In the genomic region with DNA sequence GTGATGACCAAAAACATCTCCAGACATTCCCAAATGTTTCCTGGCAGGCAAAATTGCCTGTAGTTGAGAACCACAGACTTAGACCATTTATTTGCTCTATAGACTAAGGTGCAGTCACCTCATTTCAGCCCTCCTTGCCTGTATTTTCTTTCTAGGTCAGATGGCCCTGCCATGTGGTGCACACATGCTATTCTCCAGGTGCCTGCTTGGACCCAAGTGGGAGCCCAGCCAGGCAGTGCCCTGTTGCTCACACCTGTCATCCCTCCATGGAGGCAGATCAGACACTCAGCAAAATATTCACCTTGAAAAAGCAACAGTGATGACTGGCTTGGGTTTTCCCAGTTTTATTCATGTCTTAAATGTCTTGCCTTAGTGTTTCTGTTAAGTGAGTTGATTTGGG, we compare ENCODE assay signal across 30 cellular contexts.
"Had no signal": no experiment of that assay in that cellular context is flagged by ENCODE, and none has a peak within 500 bp of the region (broad histone marks: within the 10 kb centered on the region; RNA-seq: fewer than 3 reads in every experiment).

No MANE protein-coding gene starts in this region.

- DNase-seq: activated B cell treated with CpG ODN at 0.5 μM for 24 hours; activated CD4-positive, alpha-beta memory T cell treated with anti-CD3 and anti-CD28 coated beads for 36 hours; activated CD4-positive, alpha-beta T cell treated with anti-CD3 and anti-CD28 coated beads for 4 hours; activated CD4-positive, alpha-beta T cell treated with anti-CD3 and anti-CD28 coated beads, Interleukin-2, amount 10 ng/mL, durations not matched to agents 24 days and 14 days; activated CD4-positive, alpha-beta T cell treated with anti-CD3 and anti-CD28 coated beads, Interleukin-2, amount 50 U/mL, for 1 hour; activated CD4-positive, alpha-beta T cell treated with anti-CD3 and anti-CD28 coated beads, Interleukin-2, amount 50 U/mL, for 4 hours; activated CD4-positive, CD25-positive, alpha-beta regulatory T cell treated with anti-CD3 and anti-CD28 coated beads, Interleukin-2, amount 50 U/mL, for 72 hours; activated CD8-positive, alpha-beta memory T cell treated with anti-CD3 and anti-CD28 coated beads, Interleukin-2, amount 50 U/mL, for 4 hours; activated CD8-positive, alpha-beta T cell treated with anti-CD3 and anti-CD28 coated beads for 36 hours; activated effector memory CD4-positive, alpha-beta T cell treated with anti-CD3 and anti-CD28 coated beads, Interleukin-2, amount 50 U/mL, for 16 hours; activated gamma-delta T cell treated with Interleukin-2 at 50 U/mL for 16 hours; activated naive CD4-positive, alpha-beta T cell; activated naive CD4-positive, alpha-beta T cell treated with anti-CD3 and anti-CD28 coated beads for 36 hours; activated naive CD4-positive, alpha-beta T cell treated with anti-CD3 and anti-CD28 coated beads, Interleukin-2, amount 50 U/mL, for 16 hours; activated naive CD8-positive, alpha-beta T cell treated with anti-CD3 and anti-CD28 coated beads for 36 hours; activated T-cell treated with anti-CD3 and anti-CD28 coated beads for 4 hours; activated T-cell treated with anti-CD3 and anti-CD28 coated beads, Interleukin-2, amount 50 U/mL, for 1 hour; activated T-cell treated with anti-CD3 and anti-CD28 coated beads, Interleukin-2, amount 50 U/mL, for 4 hours; activated T-cell treated with anti-CD3 and anti-CD28 coated beads, Interleukin-2, amount 50 U/mL, for 72 hours; adrenal gland; amniotic stem cell; aorta; body of pancreas; brain microvascular endothelial cell; central memory CD4-positive, alpha-beta T cell; colonic mucosa; T-helper 17 cell; T-helper 9 cell had no signal

- ATAC-seq: activated CD8-positive, alpha-beta T cell treated with anti-CD3 and anti-CD28 coated beads for 36 hours; activated naive CD4-positive, alpha-beta T cell treated with anti-CD3 and anti-CD28 coated beads, Interleukin-2, amount 50 U/mL, for 72 hours; activated T-cell treated with anti-CD3 and anti-CD28 coated beads, Interleukin-2, amount 50 U/mL, for 4 hours; activated T-cell treated with anti-CD3 and anti-CD28 coated beads, Interleukin-2, amount 50 U/mL, for 72 hours; activated T-helper 17 cell treated with anti-CD3 and anti-CD28 coated beads, Interleukin-2, amount 50 U/mL, for 72 hours; body of pancreas; T-helper 17 cell had no signal
